ENCODE assay signal across 16 cellular contexts in the genomic region with DNA sequence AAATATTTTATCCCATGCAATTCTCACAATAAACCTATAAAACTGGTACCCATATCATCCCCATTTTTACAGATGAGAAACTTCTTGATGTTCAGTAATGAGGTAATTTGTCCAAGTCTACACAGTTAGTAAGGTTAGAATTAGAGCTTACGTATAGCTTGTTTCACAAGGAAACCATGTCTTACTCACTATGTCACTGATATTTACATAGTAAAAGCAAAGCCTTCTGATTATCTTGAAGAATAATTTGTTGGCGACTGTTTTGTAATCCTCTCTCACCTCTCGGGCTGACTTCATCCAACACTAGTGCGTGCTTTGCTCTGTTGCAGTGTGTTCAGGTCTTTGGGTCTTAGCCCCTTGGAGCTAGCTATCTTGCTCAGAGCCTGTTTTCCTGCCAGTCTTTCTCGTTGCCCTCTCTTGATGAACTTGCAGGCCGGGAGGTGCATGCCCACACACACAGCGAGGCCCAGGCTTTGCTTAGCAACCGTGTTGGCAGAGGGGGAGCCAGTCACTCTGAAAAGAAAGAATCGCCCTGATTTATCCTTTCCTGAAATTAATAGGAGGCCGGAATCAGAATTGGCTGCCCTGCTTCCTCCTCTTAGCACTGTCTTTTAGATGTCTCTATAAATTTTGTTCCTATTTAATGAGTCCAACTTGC.
DNase-seq lines count a peak whose midpoint lies in the region; ATAC-seq and TF ChIP-seq lines count a peak whose summit lies in the region.
"Had no signal": no experiment of that assay in that cellular context is flagged by ENCODE, and none has a peak within 500 bp of the region (broad histone marks: within the 10 kb centered on the region; RNA-seq: fewer than 3 reads in every experiment).

No MANE protein-coding gene starts in this region.

- H3K27ac ChIP-seq in IMR-90 (ENCODE audit: insufficient read depth, low read length) (no peak overlapping the region), cingulate gyrus (ENCODE audit: low read depth, low read length) (peak overlapping the region; percentile 33), smooth muscle cell (ENCODE audit: low read depth) (no peak overlapping the region)
- H3K27ac ChIP-seq: lower lobe of right lung had no signal

- H3K9ac ChIP-seq in IMR-90 (ENCODE audit: low read depth, low read length): no peak overlapping the region
- H3K9ac ChIP-seq in smooth muscle cell (ENCODE audit: low read depth): no peak overlapping the region

- no peaks in the 10 kb centered on the region for H3F3A ChIP-seq in smooth muscle cell (ENCODE audit: low read depth)

- CTCF ChIA-PET in IMR-90 (lab: Yijun Ruan, JAX): interaction anchor here (0.8 to 1.1 kb wide), 2 partner anchors 9 to 17 kb away, joined by 3 to 7 read pairs; no protein-coding TSS in a partner anchor
- CTCF ChIA-PET in activated CD8-positive, alpha-beta memory T cell treated with anti-CD3 and anti-CD28 coated beads, Interleukin-2, amount 10 ng/mL, durations not matched to agents 7 days and 5 days (lab: Charles Lee): no interaction called here

- H2AFZ ChIP-seq in IMR-90 (replicated peaks; ENCODE audit: low read length, poor library complexity) (peak overlapping the region; percentile 58), smooth muscle cell (ENCODE audit: low read depth) (peak overlapping the region; percentile 34)

- H4K8ac ChIP-seq in IMR-90 (ENCODE audit: low read depth in 2 of 2, low read length in 2 of 2): no peak overlapping the region

- peaks cover 3% of the 10 kb centered on the region; the same call in 1 of the 2 replicates for H3K4me1 ChIP-seq in IMR-90 (ENCODE audit: control insufficient read depth, insufficient read depth, low read length)
- peaks cover 6% of the 10 kb centered on the region for H3K4me1 ChIP-seq in smooth muscle cell (ENCODE audit: low read depth)

- H4K20me1 ChIP-seq in IMR-90 (ENCODE audit: insufficient read depth, low read length): no peaks in the 10 kb centered on the region
- H4K20me1 ChIP-seq in smooth muscle cell (ENCODE audit: low read depth): no peaks in the 10 kb centered on the region

- no CpG with 5 or more reads among the region's 10 CpGs for WGBS in IMR-90 (ENCODE audit: extremely low coverage in 2 of 2, insufficient read length in 1 of 2), 2 experiments
- WGBS in smooth muscle cell (ENCODE audit: low lambda C conversion rate): 61% methylated on average over 10 of the region's 10 CpGs

- no peaks in the 10 kb centered on the region; the same call in 1 of the 2 replicates for H3K9me1 ChIP-seq in IMR-90 (ENCODE audit: insufficient read depth, low read length)

- no peak overlapping the region for H2BK20ac ChIP-seq in IMR-90 (ENCODE audit: low read depth, low read length)

- no peak overlapping the region for H4K91ac ChIP-seq in IMR-90 (ENCODE audit: insufficient read depth, low read depth, low read length)

- peaks cover 7% of the 10 kb centered on the region for H3K27me3 Mint-ChIP-seq in activated T-helper 1 cell treated with anti-CD3 and anti-CD28 coated beads, Interleukin-12 subunit alpha, Interleukin-12 subunit beta, Interleukin-2, Interleukin-4 antibody, amounts not matched to agents 30 ng/mL and 10 ng/mL and 1 ng/mL, durations not matched to agents 14 hours and 24 hours and 36 hours (ENCODE audit: insufficient read depth)
- no peaks in the 10 kb centered on the region for H3K27me3 Mint-ChIP-seq in activated CD8-positive, alpha-beta memory T cell treated with anti-CD3 and anti-CD28 coated beads, Interleukin-2, amount 10 ng/mL, durations not matched to agents 7 days and 5 days

- peak; percentile 56 for ATAC-seq in IMR-90 (ENCODE audit: low read depth)
- no peak for ATAC-seq in activated CD8-positive, alpha-beta memory T cell treated with anti-CD3 and anti-CD28 coated beads, Interleukin-2, amount 10 ng/mL, durations not matched to agents 7 days and 5 days
- ATAC-seq: effector memory CD8-positive, alpha-beta T cell; GM12878; lower lobe of right lung had no signal

- H2AK9ac ChIP-seq in IMR-90 (replicated peaks; ENCODE audit: low read depth, low read length, poor library complexity): no peak overlapping the region

- TF ChIP-seq RAD21 in IMR-90 (IDR thresholded peaks at IDR 0.05; ENCODE audit: low read length): no peak

- H3K18ac ChIP-seq in IMR-90 (ENCODE audit: low read depth, low read length): no peak overlapping the region

- DNase-seq in IMR-90 (no peak), medulla oblongata (ENCODE audit: extremely low spot score) (peak; percentile 80), smooth muscle cell (lab: John Stamatoyannopoulos, UW; ENCODE audit: unreplicated experiment) (no peak), activated T-cell treated with anti-CD3 and anti-CD28 coated beads for 4 hours (no peak)
- no peak for DNase-seq in activated CD4-positive, CD25-positive, alpha-beta regulatory T cell treated with anti-CD3 and anti-CD28 coated beads, Interleukin-2, amount 50 U/mL, for 72 hours
- no peak for DNase-seq in activated T-helper 1 cell treated with anti-CD3 and anti-CD28 coated beads, Interleukin-12 subunit alpha, Interleukin-12 subunit beta, Interleukin-2, Interleukin-4 antibody, amounts not matched to agents 30 ng/mL and 10 ng/mL and 1 ng/mL, durations not matched to agents 14 hours and 24 hours and 36 hours (ENCODE audit: low spot score)
- no peak for DNase-seq in activated CD8-positive, alpha-beta memory T cell treated with anti-CD3 and anti-CD28 coated beads, Interleukin-2, amount 10 ng/mL, durations not matched to agents 7 days and 5 days
- DNase-seq: activated CD4-positive, CD25-positive, alpha-beta regulatory T cell; DND-41; effector memory CD8-positive, alpha-beta T cell; lower lobe of right lung; NCI-H1048; NCI-H2227 treated with DMSO at 0.1 percent for 48 hours; stimulated activated CD8-positive, alpha-beta memory T cell treated with anti-CD3 and anti-CD28 coated beads, Interleukin-4, amount 100 ng/mL, for 48 hours had no signal

- H3K23ac ChIP-seq in IMR-90 (ENCODE audit: low read depth, low read length): no peak overlapping the region

- H3K36me3 ChIP-seq in IMR-90 (ENCODE audit: control insufficient read depth, insufficient read depth, low read length): no peaks in the 10 kb centered on the region
- H3K36me3 ChIP-seq in smooth muscle cell (ENCODE audit: low read depth): no peaks in the 10 kb centered on the region
- H3K36me3 ChIP-seq: lower lobe of right lung had no signal

- H4K5ac ChIP-seq in IMR-90 (ENCODE audit: low read depth, low read length): no peak overlapping the region

- no peak overlapping the region for H2BK5ac ChIP-seq in IMR-90 (ENCODE audit: low read depth, low read length, poor library complexity, severe bottlenecking)

- H3K79me1 ChIP-seq in IMR-90 (ENCODE audit: low read depth in 1 of 2, low read length in 2 of 2): no peaks in the 10 kb centered on the region

- dilution Hi-C loops in IMR-90 (cut with HindIII; ENCODE audit: low sequenced_read_pairs, unreplicated experiment): no loop called here

- POLR2A ChIA-PET in IMR-90 (lab: Charles Lee; ENCODE audit: unreplicated experiment): no interaction called here

- in situ Hi-C loops in IMR-90 (cut with MboI; ENCODE audit: low sequenced_read_pairs): no loop called here

- H3K4me3 Mint-ChIP-seq in activated T-helper 1 cell treated with anti-CD3 and anti-CD28 coated beads, Interleukin-12 subunit alpha, Interleukin-12 subunit beta, Interleukin-2, Interleukin-4 antibody, amounts not matched to agents 30 ng/mL and 10 ng/mL and 1 ng/mL, durations not matched to agents 14 hours and 24 hours and 36 hours: no peak overlapping the region
- no peak overlapping the region for H3K4me3 Mint-ChIP-seq in activated CD8-positive, alpha-beta memory T cell treated with anti-CD3 and anti-CD28 coated beads, Interleukin-2, amount 10 ng/mL, durations not matched to agents 7 days and 5 days
- H3K4me3 Mint-ChIP-seq: effector memory CD8-positive, alpha-beta T cell had no signal

- H3K79me2 ChIP-seq in smooth muscle cell (ENCODE audit: low read depth): no peaks in the 10 kb centered on the region

- intact Hi-C loops in IMR-90 (cut with micrococcal nuclease): no loop called here
- intact Hi-C loops in activated T-helper 1 cell treated with anti-CD3 and anti-CD28 coated beads, Interleukin-12 subunit alpha, Interleukin-12 subunit beta, Interleukin-2, Interleukin-4 antibody, amounts not matched to agents 30 ng/mL and 10 ng/mL and 1 ng/mL, durations not matched to agents 14 hours and 24 hours and 36 hours (cut with micrococcal nuclease): no loop called here

- H3K9me3 Mint-ChIP-seq in activated T-helper 1 cell treated with anti-CD3 and anti-CD28 coated beads, Interleukin-12 subunit alpha, Interleukin-12 subunit beta, Interleukin-2, Interleukin-4 antibody, amounts not matched to agents 30 ng/mL and 10 ng/mL and 1 ng/mL, durations not matched to agents 14 hours and 24 hours and 36 hours: no peaks in the 10 kb centered on the region
- peaks cover 7% of the 10 kb centered on the region for H3K9me3 Mint-ChIP-seq in activated CD8-positive, alpha-beta memory T cell treated with anti-CD3 and anti-CD28 coated beads, Interleukin-2, amount 10 ng/mL, durations not matched to agents 7 days and 5 days (ENCODE audit: low read depth)
- H3K9me3 Mint-ChIP-seq: effector memory CD8-positive, alpha-beta T cell had no signal

- H3K9me3 ChIP-seq in IMR-90 (ENCODE audit: control insufficient read depth, insufficient read depth, low read length) (no peaks in the 10 kb centered on the region), smooth muscle cell (replicated peaks; ENCODE audit: low read depth) (no peaks in the 10 kb centered on the region)
- H3K9me3 ChIP-seq: lower lobe of right lung had no signal

- H3K4me2 ChIP-seq in IMR-90 (ENCODE audit: low read depth, low read length) (no peak overlapping the region), smooth muscle cell (peak overlapping the region; percentile 2)

- H3K4me3 ChIP-seq in IMR-90 (ENCODE audit: insufficient read depth, low read depth, low read length): no peak overlapping the region
- no peak overlapping the region for H3K4me3 ChIP-seq in smooth muscle cell
- H3K4me3 ChIP-seq: GM12878, lower lobe of right lung had no signal

- H3K56ac ChIP-seq in IMR-90 (ENCODE audit: extremely low read depth, insufficient read depth, low read length): no peak overlapping the region

- no peaks in the 10 kb centered on the region for H3K36me3 Mint-ChIP-seq in activated T-helper 1 cell treated with anti-CD3 and anti-CD28 coated beads, Interleukin-12 subunit alpha, Interleukin-12 subunit beta, Interleukin-2, Interleukin-4 antibody, amounts not matched to agents 30 ng/mL and 10 ng/mL and 1 ng/mL, durations not matched to agents 14 hours and 24 hours and 36 hours (ENCODE audit: low read depth)
- no peaks in the 10 kb centered on the region for H3K36me3 Mint-ChIP-seq in activated CD8-positive, alpha-beta memory T cell treated with anti-CD3 and anti-CD28 coated beads, Interleukin-2, amount 10 ng/mL, durations not matched to agents 7 days and 5 days

- 0 out of 2 replicates have a peak overlapping the region, but pooled peaks have one; percentile 4 for H3K14ac ChIP-seq in IMR-90 (replicated peaks; ENCODE audit: low read depth, low read length)

- TF ChIP-seq CTCF in IMR-90 (conservative IDR thresholded peaks at IDR 0.05; ENCODE audit: low read depth, low read length) (no peak), smooth muscle cell (IDR thresholded peaks at IDR 0.05; ENCODE audit: borderline replicate concordance, insufficient read depth, poor library complexity, severe bottlenecking) (no peak)

- H3K27me3 ChIP-seq in IMR-90 (ENCODE audit: control insufficient read depth, insufficient read depth, low read length) (no peaks in the 10 kb centered on the region), smooth muscle cell (ENCODE audit: low read depth) (no peaks in the 10 kb centered on the region)

- peaks cover 4% of the 10 kb centered on the region for H3K4me1 Mint-ChIP-seq in activated T-helper 1 cell treated with anti-CD3 and anti-CD28 coated beads, Interleukin-12 subunit alpha, Interleukin-12 subunit beta, Interleukin-2, Interleukin-4 antibody, amounts not matched to agents 30 ng/mL and 10 ng/mL and 1 ng/mL, durations not matched to agents 14 hours and 24 hours and 36 hours (ENCODE audit: low read depth)
- H3K4me1 Mint-ChIP-seq in activated CD8-positive, alpha-beta memory T cell treated with anti-CD3 and anti-CD28 coated beads, Interleukin-2, amount 10 ng/mL, durations not matched to agents 7 days and 5 days: peaks cover 6% of the 10 kb centered on the region

- no TSS peak for BruUV-seq in IMR-90 (replicated peaks; lab: Mats Ljungman, UMichigan)

- no peak overlapping the region for H3K27ac Mint-ChIP-seq in activated T-helper 1 cell treated with anti-CD3 and anti-CD28 coated beads, Interleukin-12 subunit alpha, Interleukin-12 subunit beta, Interleukin-2, Interleukin-4 antibody, amounts not matched to agents 30 ng/mL and 10 ng/mL and 1 ng/mL, durations not matched to agents 14 hours and 24 hours and 36 hours
- no peak overlapping the region for H3K27ac Mint-ChIP-seq in activated CD8-positive, alpha-beta memory T cell treated with anti-CD3 and anti-CD28 coated beads, Interleukin-2, amount 10 ng/mL, durations not matched to agents 7 days and 5 days
- H3K27ac Mint-ChIP-seq: effector memory CD8-positive, alpha-beta T cell had no signal

- H3K4ac ChIP-seq in IMR-90 (ENCODE audit: low read depth, low read length): no peak overlapping the region

- no peak for TF ChIP-seq POLR2A in IMR-90 (IDR thresholded peaks at IDR 0.05; ENCODE audit: low read depth, low read length)

- no peak overlapping the region for H2BK15ac ChIP-seq in IMR-90 (ENCODE audit: low read depth, low read length)

- H2AK5ac ChIP-seq in IMR-90 (ENCODE audit: low read depth, low read length): no peak overlapping the region

- H2BK120ac ChIP-seq in IMR-90 (ENCODE audit: low read depth, low read length): no peak overlapping the region
